Comparison of ENCODE assay signal across 18 cellular contexts in the genomic region with DNA sequence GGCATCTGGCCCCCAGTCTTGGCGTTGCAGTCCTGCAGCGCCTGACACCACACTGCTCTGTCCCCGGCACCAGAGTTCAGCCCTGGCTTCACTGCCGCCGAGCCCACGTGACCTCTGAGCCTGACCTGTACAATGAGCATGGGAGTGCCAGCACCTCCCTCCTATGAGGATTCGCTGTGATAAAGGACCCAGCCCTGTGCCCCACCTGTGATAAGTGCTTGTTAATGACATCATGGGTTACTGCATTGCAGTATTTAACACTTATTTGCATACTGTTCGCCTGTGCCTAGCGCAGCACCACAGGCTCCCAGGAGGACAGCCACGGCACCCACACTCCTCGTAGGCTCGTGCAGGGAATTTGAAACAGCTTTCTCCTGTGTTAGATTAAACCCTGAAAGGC.
DNase-seq lines count a peak whose midpoint lies in the region; ATAC-seq and TF ChIP-seq lines count a peak whose summit lies in the region.
"Had no signal": no experiment of that assay in that cellular context is flagged by ENCODE, and none has a peak within 500 bp of the region (broad histone marks: within the 10 kb centered on the region; RNA-seq: fewer than 3 reads in every experiment).

No MANE protein-coding gene starts in this region.

- H2AFZ ChIP-seq in Karpas-422 (ENCODE audit: low read length): no peak overlapping the region
- no peak overlapping the region for H2AFZ ChIP-seq in hepatocyte
- H2AFZ ChIP-seq: parathyroid adenoma, PC-9 had no signal

- H3K9me2 ChIP-seq in Karpas-422 (replicated peaks; ENCODE audit: insufficient read depth, low read length) (no peaks in the 10 kb centered on the region), hepatocyte (replicated peaks; ENCODE audit: insufficient read depth) (no peaks in the 10 kb centered on the region)
- H3K9me2 ChIP-seq: SK-N-SH had no signal

- H3K79me2 ChIP-seq in Karpas-422 (ENCODE audit: low read length): no peaks in the 10 kb centered on the region
- no peaks in the 10 kb centered on the region for H3K79me2 ChIP-seq in hepatocyte
- H3K79me2 ChIP-seq: parathyroid adenoma had no signal

- WGBS in hepatocyte (ENCODE audit: low lambda C conversion rate, missing lambda C conversion rate): 74% methylated on average over 12 of the region's 12 CpGs

- POLR2A ChIA-PET in GM10248 (lab: Yijun Ruan, JAX): no interaction called here

- ATAC-seq in GM18868 (IDR thresholded peaks at IDR 0.05; ENCODE audit: unreplicated experiment) (no peak), GM21390 (IDR thresholded peaks at IDR 0.05; ENCODE audit: unreplicated experiment) (no peak)

- TF ChIP-seq CTCF in hepatocyte (IDR thresholded peaks at IDR 0.05; ENCODE audit: poor library complexity) (no peak), GM10248 (IDR thresholded peaks at IDR 0.05; ENCODE audit: control extremely low read depth, extremely low read depth, low read depth, missing control alignments) (no peak)

- H3K36me3 ChIP-seq in Karpas-422 (ENCODE audit: insufficient read depth, low read length): no peaks in the 10 kb centered on the region
- no peaks in the 10 kb centered on the region for H3K36me3 ChIP-seq in hepatocyte (replicated peaks; ENCODE audit: insufficient read depth, low read depth)
- H3K36me3 ChIP-seq: BE2C, sigmoid colon, tibial artery had no signal

- CTCF ChIA-PET in GM10248 (lab: Yijun Ruan, JAX): no interaction called here

- H3K4me2 ChIP-seq in Karpas-422 (ENCODE audit: low read depth, low read length, poor library complexity, severe bottlenecking) (peak overlapping the region; percentile 40), hepatocyte (no peak overlapping the region)
- H3K4me2 ChIP-seq: PC-9, SK-N-SH had no signal

- H3K27ac ChIP-seq in Karpas-422 (ENCODE audit: low read length): no peak overlapping the region
- H3K27ac ChIP-seq in hepatocyte: no peak overlapping the region
- H3K27ac ChIP-seq: parathyroid adenoma, PC-9, sigmoid colon, tibial artery had no signal

- 0 out of 2 replicates have a peak overlapping the region, but pooled peaks have one; percentile 2 for H3K4me3 ChIP-seq in Karpas-422 (ENCODE audit: low read length)
- no peak overlapping the region for H3K4me3 ChIP-seq in hepatocyte
- H3K4me3 ChIP-seq: PC-9, sigmoid colon, tibial artery had no signal

- no peaks in the 10 kb centered on the region for H3K27me3 ChIP-seq in Karpas-422 (ENCODE audit: low read length)
- no peaks in the 10 kb centered on the region for H3K27me3 ChIP-seq in hepatocyte
- H3K27me3 ChIP-seq: sigmoid colon, tibial artery had no signal

- H3K9me3 ChIP-seq in Karpas-422 (ENCODE audit: low read length) (peaks cover 5% of the 10 kb centered on the region), hepatocyte (ENCODE audit: low read depth) (no peaks in the 10 kb centered on the region)
- H3K9me3 ChIP-seq: BE2C, sigmoid colon, SK-N-SH, tibial artery had no signal

- peak; percentile 84 for DNase-seq in Karpas-422
- peak; percentile 86 for DNase-seq in NCI-H526 treated with DMSO at 0.1 percent for 48 hours (lab: John Stamatoyannopoulos, UW)
- peak; percentile 67 for DNase-seq in hepatocyte (ENCODE audit: low spot score)
- DNase-seq in putamen (ENCODE audit: low spot score): peak; percentile 76
- DNase-seq in GM10248 (ENCODE audit: extremely low spot score): no peak
- DNase-seq: activated CD4-positive, alpha-beta T cell treated with anti-CD3 and anti-CD28 coated beads for 1 hour; BE2C; GOT3; NCI-H2029; PC-9; sigmoid colon; SK-N-SH; stimulated activated naive CD4-positive, alpha-beta T cell; T-helper 9 cell; tibial artery had no signal

- H3K9ac ChIP-seq in Karpas-422 (ENCODE audit: low read length): no peak overlapping the region
- H3K9ac ChIP-seq: parathyroid adenoma, SK-N-SH had no signal

- H4K20me1 ChIP-seq in Karpas-422 (ENCODE audit: insufficient read depth, low read depth, low read length) (no peaks in the 10 kb centered on the region), hepatocyte (ENCODE audit: insufficient read depth, poor library complexity, severe bottlenecking) (no peaks in the 10 kb centered on the region)

- H3K4me1 ChIP-seq in Karpas-422 (ENCODE audit: low read length) (peaks cover 12% of the 10 kb centered on the region), hepatocyte (ENCODE audit: insufficient read depth) (no peaks in the 10 kb centered on the region)
- H3K4me1 ChIP-seq: BE2C, sigmoid colon, tibial artery had no signal
